Comparison of ENCODE assay signal across 8 cellular contexts in the genomic region with DNA sequence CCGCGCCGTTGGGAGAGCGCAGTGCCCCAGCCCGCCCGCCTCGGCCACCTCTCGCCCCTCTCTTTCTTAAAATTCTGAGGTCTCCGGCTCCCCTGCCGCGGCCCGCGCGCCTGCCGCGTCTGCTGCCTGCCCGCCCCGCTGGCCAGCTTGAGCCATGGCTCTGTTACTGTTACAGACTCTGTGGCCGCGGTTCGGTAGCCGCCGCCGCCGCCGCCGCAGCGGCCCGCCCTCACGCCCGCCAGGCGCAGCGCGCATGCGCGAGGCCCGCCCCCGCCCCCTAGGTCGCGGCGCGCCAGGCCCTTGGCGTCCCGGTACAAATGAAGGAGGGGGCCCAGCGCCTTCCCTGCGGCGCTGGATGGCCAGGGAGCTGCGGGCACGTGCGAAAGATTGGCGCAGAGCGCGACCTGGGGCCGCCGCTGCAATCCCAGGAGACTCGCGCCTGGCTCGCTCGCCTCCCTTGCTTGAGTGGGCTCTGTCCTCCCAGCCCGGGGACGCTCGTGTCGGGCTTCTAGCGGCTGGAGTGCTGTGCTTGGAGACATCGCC. TPM values are rescaled to one million over a fixed set of nuclear protein-coding genes. Genes with fewer than 3 reads are reported as not detected.
DNase-seq lines count a peak whose midpoint lies in the region; ATAC-seq and TF ChIP-seq lines count a peak whose summit lies in the region.

ONECUT1 (minus strand) TSS at position 171 of the 543 bp plus-strand sequence. CDS start 452 bp downstream, outside the sequence.

- H3K4me1 ChIP-seq in muscle layer of colon (ENCODE audit: insufficient read depth, low read length), result peaks cover 18% of the 10 kb centered on the region
- peaks cover 25% of the 10 kb centered on the region for H3K4me1 ChIP-seq in testis

- TF ChIP-seq POLR2A in testis (IDR thresholded peaks at IDR 0.05), result no peak

- no peak for TF ChIP-seq CTCF in GM12875 (IDR thresholded peaks at IDR 0.05; ENCODE audit: borderline replicate concordance, insufficient read depth, low read depth, low read length)
- no peak for TF ChIP-seq CTCF in testis (IDR thresholded peaks at IDR 0.05)

- intact Hi-C loops in testis (cut with DNase I; ENCODE audit: low total_unique reads), result no loop called here

- no peak within 1 kb of the TSS for H3K9ac ChIP-seq in muscle layer of colon (ENCODE audit: low read length)

- ATAC-seq in HG02798 (IDR thresholded peaks at IDR 0.05; ENCODE audit: poor library complexity, unreplicated experiment), result peak; percentile 83

- no peak within 1 kb of the TSS for H3K27ac ChIP-seq in muscle layer of colon (ENCODE audit: low read depth, low read length)
- no peak within 1 kb of the TSS for H3K27ac ChIP-seq in testis

- no peaks in the 10 kb centered on the region for H3K36me3 ChIP-seq in muscle layer of colon (ENCODE audit: insufficient read depth, low read length)
- H3K36me3 ChIP-seq in testis (ENCODE audit: low read depth, missing control alignments), result no peaks in the 10 kb centered on the region

- DNase-seq in 8988T (peak; percentile 84), NCI-H2081 treated with DMSO at 0.1 percent for 48 hours (lab: John Stamatoyannopoulos, UW) (peak; percentile 13), epidermal melanocyte (ENCODE audit: insufficient read length, low spot score) (peak; percentile 58), testis (peak; percentile 68)
- peak; percentile 62 for DNase-seq in activated CD4-positive, alpha-beta T cell treated with anti-CD3 and anti-CD28 coated beads for 48 hours

- H3K27me3 ChIP-seq in muscle layer of colon (ENCODE audit: control insufficient read depth in 1 of 2, insufficient read depth in 2 of 2, low read length in 2 of 2), result peaks cover 62 to 84% of the 10 kb centered on the region in 2 donors
- peaks cover 9% of the 10 kb centered on the region for H3K27me3 ChIP-seq in testis

- H3K9me3 ChIP-seq in muscle layer of colon (ENCODE audit: low read length), result no peaks in the 10 kb centered on the region
- no peaks in the 10 kb centered on the region for H3K9me3 ChIP-seq in testis

- 0% methylated on average over 10 to 62 of the region's 65 CpGs for WGBS in testis, 2 donors

- peak within 1 kb of the TSS; percentile 56 for H3K4me3 ChIP-seq in GM12875 (ENCODE audit: low read depth, low read length)
- peak within 1 kb of the TSS; percentile 49 to 56 for H3K4me3 ChIP-seq in muscle layer of colon (ENCODE audit: low read depth in 1 of 2, low read length in 2 of 2)
- H3K4me3 ChIP-seq in testis, result peak within 1 kb of the TSS; percentile 54 to 61

RNA-seq across cellular contexts. Expression of gene ONECUT1, which starts in this region (rescaled TPM):
- total RNA-seq in testis, result 1 to 10 TPM; 3.4 to 10.0 TPM
- polyA plus RNA-seq in testis (ENCODE audit: insufficient read depth, low read depth, low replicate concordance), result 3.6 TPM

Comparison
In these comparisons a context has a peak if more than half of its experiments do, and no peak if none do; other contexts are left out.
1. DNase-seq: peak in every context shown above with its lines; median percentile 84 in 8988T; 68 in testis; 62 in activated CD4-positive, alpha-beta T cell treated with anti-CD3 and anti-CD28 coated beads for 48 hours; 58 in epidermal melanocyte; 13 in NCI-H2081 treated with DMSO at 0.1 percent for 48 hours.